ENCODE assay signal across 1 cellular context in genomic region chr4:52051213-52051614, GRCh38.
TF ChIP-seq lines count a peak whose summit lies in the region.

Gene SPATA18 (plus strand): TSS chr4:52051304. CDS start chr4:52051705, 401 bp downstream.

TF ChIP-seq in WTC11, 78 proteins besides CTCF, POLR2A, EP300 and RAD21 (continued from another document):
- TF ChIP-seq GRHL2 (CRISPR knock-in tag; IDR thresholded peaks at IDR 0.05; ENCODE audit: insufficient replicate concordance, severe bottlenecking) = no peak
- no peak for TF ChIP-seq CDX4 (CRISPR knock-in tag; IDR thresholded peaks at IDR 0.05; ENCODE audit: borderline replicate concordance)
- TF ChIP-seq ATF2 (CRISPR knock-in tag; IDR thresholded peaks at IDR 0.05; ENCODE audit: borderline replicate concordance, low read depth) = no peak
